ENCODE assay signal across 8 cellular contexts in genomic region chr19:35935911-35936737, GRCh38. TPM values are rescaled to one million over a fixed set of nuclear protein-coding genes. Genes with fewer than 3 reads are reported as not detected.
DNase-seq lines count a peak whose midpoint lies in the region; ATAC-seq, FAIRE-seq and TF ChIP-seq lines count a peak whose summit lies in the region.

LRFN3 (plus strand) TSS chr19:35936374; CDS start chr19:35939426, 3,052 bp downstream.

- H3K27me3 ChIP-seq in PC-9 (ENCODE audit: insufficient read depth, low read depth), result no peaks in the 10 kb centered on the region

- peaks cover 24% of the 10 kb centered on the region for H3K4me1 ChIP-seq in PC-9 (replicated peaks; ENCODE audit: insufficient read depth)

- no peaks in the 10 kb centered on the region for H3K36me3 ChIP-seq in PC-9 (ENCODE audit: low read depth)

- peaks cover 8% of the 10 kb centered on the region for H3K27me3 Mint-ChIP-seq in nephron progenitor cell (ENCODE audit: low read depth, poor library complexity)

- no peaks in the 10 kb centered on the region for H3K9me3 Mint-ChIP-seq in nephron progenitor cell

- H3K4me2 ChIP-seq in PC-9, result peak within 1 kb of the TSS; percentile 100

- no peak for FAIRE-seq in frontal cortex (lab: Jason Lieb, UNC)

- intact Hi-C loops in PC-9 (cut with micrococcal nuclease; ENCODE audit: unreplicated experiment), result loop anchor here (10.0 kb wide), 1 partner anchor 621 kb away; no protein-coding TSS in a partner anchor

- CTCF ChIA-PET in PC-9 (lab: Charles Lee), result no interaction called here

- H4K20me1 ChIP-seq in PC-9 (ENCODE audit: insufficient read depth), result no peaks in the 10 kb centered on the region; the same call in 1 of the 2 replicates

- H3K4me3 Mint-ChIP-seq in nephron progenitor cell, result peak within 1 kb of the TSS; percentile 92

- BruUV-seq in PC-9 (replicated peaks; lab: Mats Ljungman, UMichigan), result no TSS peak

- peak within 1 kb of the TSS; percentile 88 for H3K4me3 ChIP-seq in PC-9

- no peaks in the 10 kb centered on the region for H3K9me3 ChIP-seq in PC-9 (ENCODE audit: insufficient read depth, low read depth)

- no peak for TF ChIP-seq CTCF in PC-9 (conservative IDR thresholded peaks at IDR 0.05)
- TF ChIP-seq CTCF in nephron progenitor cell (IDR thresholded peaks at IDR 0.05), result no peak

- H3K4me1 Mint-ChIP-seq in nephron progenitor cell, result peaks cover 34% of the 10 kb centered on the region

- H3K27ac ChIP-seq in PC-9 (no peak within 1 kb of the TSS), substantia nigra (ENCODE audit: low read depth, low read length, poor library complexity, severe bottlenecking) (peak within 1 kb of the TSS; percentile 75)

- no peak within 1 kb of the TSS for H3K27ac Mint-ChIP-seq in nephron progenitor cell

- ATAC-seq in HG02588 (IDR thresholded peaks at IDR 0.05; ENCODE audit: unreplicated experiment), result no peak

- POLR2A ChIA-PET in PC-9 (lab: Charles Lee; ENCODE audit: unreplicated experiment), result no interaction called here

- no peaks in the 10 kb centered on the region for H3K9me2 ChIP-seq in PC-9 (ENCODE audit: insufficient read depth)

- peaks cover 9% of the 10 kb centered on the region; the same call in 1 of the 2 replicates for H3F3A ChIP-seq in PC-9 (ENCODE audit: insufficient read depth, low read depth)

- peak in 12 of 14 donors; percentile 17 to 83 (median 43) for DNase-seq in C1 segment of cervical spinal cord (lab: John Stamatoyannopoulos, UW)
- DNase-seq in HuH-7.5 (ENCODE audit: low spot score), result peak; percentile 95
- peak in 1 of 2 experiments; percentile 62 for DNase-seq in PC-9
- peak; percentile 31 for DNase-seq in activated gamma-delta T cell treated with Interleukin-2 at 50 U/mL for 16 hours
- peak; percentile 86 to 89 for DNase-seq in frontal cortex (ENCODE audit: low spot score in 2 of 2)
- DNase-seq in nephron progenitor cell, result peak; percentile 80
- DNase-seq in substantia nigra (lab: John Stamatoyannopoulos, UW), result peak in 45 of 49 donors; percentile 6 to 88 (median 57)

- H3K36me3 Mint-ChIP-seq in nephron progenitor cell (ENCODE audit: low read depth), result peaks cover 11% of the 10 kb centered on the region

- peak within 1 kb of the TSS; percentile 99 for H2AFZ ChIP-seq in PC-9

- H3K79me2 ChIP-seq in PC-9 (ENCODE audit: low read depth), result 0 out of 2 replicates have a peak, but pooled peaks cover 5% of the 10 kb centered on the region

RNA-seq across cellular contexts. Expression of gene LRFN3, which starts in this region (rescaled TPM):
- total RNA-seq in PC-9 (2021) (10.5 and 14.7 TPM in 2 replicates), frontal cortex (7.7 TPM)
